Comparison of ENCODE assay signal across 8 cellular contexts in the genomic region with DNA sequence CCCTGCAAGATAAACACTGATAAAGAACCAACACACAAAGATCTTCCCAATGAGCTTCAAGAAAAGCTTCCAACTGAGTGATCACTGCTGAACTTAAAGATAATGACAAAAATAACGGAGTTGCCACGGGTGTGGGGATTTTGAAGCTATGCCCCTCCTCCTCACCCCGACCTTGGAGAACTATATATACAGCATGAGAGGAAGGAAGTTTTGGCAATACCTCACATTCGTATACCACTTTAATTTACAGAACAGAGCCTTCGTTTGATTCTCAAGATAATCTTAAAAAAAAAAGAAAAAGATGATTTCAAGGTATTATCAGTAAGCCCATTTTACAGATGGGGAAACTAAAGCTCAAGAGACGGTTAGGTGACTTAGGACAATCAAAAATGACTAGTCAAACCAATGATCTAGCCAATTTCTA. TPM values are rescaled to one million over a fixed set of nuclear protein-coding genes. Genes with fewer than 3 reads are reported as not detected.
DNase-seq lines count a peak whose midpoint lies in the region; ATAC-seq and TF ChIP-seq lines count a peak whose summit lies in the region.

No MANE protein-coding gene starts in this region.

- H3K9me3 Mint-ChIP-seq in HFFc6 (no peaks in the 10 kb centered on the region), type B pancreatic cell (no peaks in the 10 kb centered on the region)

- H3K27ac Mint-ChIP-seq in HFFc6 (peak overlapping the region; percentile 97), type B pancreatic cell (peak overlapping the region; percentile 85)

- WGBS in adipose tissue, 3 donors = 1 to 3% (median 2%) methylated on average over 6 of the region's 6 CpGs

- intact Hi-C loops in left lung (cut with DNase I) = no loop called here

- CTCF ChIA-PET in AG04450 (lab: Charles Lee) = interaction anchor here (0.7 to 0.9 kb wide), 3 partner anchors 178 to 182 kb away, joined by 3 read pairs; no protein-coding TSS in a partner anchor

- peaks cover 27 to 54% of the 10 kb centered on the region in 2 donors for H3K4me1 ChIP-seq in left lung

- H3K9me3 ChIP-seq in AG04450 (ENCODE audit: control insufficient read depth, insufficient read depth, low read length) (no peaks in the 10 kb centered on the region), left lung (no peaks in the 10 kb centered on the region)

- H3K27ac ChIP-seq in AG04450 (ENCODE audit: low read depth, low read length) (peak overlapping the region; percentile 47), adipose tissue (ENCODE audit: low read depth, low read length) (peak overlapping the region; percentile 97), left lung (peak overlapping the region; percentile 94 to 99)

- no peak for TF ChIP-seq CTCF in AG04450 (IDR thresholded peaks at IDR 0.05; ENCODE audit: low read depth, low read length)
- no peak for TF ChIP-seq CTCF in HFFc6 (IDR thresholded peaks at IDR 0.05)
- TF ChIP-seq CTCF in left lung (IDR thresholded peaks at IDR 0.05) = no peak
- TF ChIP-seq CTCF in type B pancreatic cell (conservative IDR thresholded peaks at IDR 0.05) = no peak

- H3K4me3 Mint-ChIP-seq in HFFc6 (peak overlapping the region; percentile 93), type B pancreatic cell (peak overlapping the region; percentile 86)

- H3K27me3 Mint-ChIP-seq in HFFc6 (ENCODE audit: insufficient read depth) = no peaks in the 10 kb centered on the region
- no peaks in the 10 kb centered on the region for H3K27me3 Mint-ChIP-seq in type B pancreatic cell

- H3K36me3 Mint-ChIP-seq in HFFc6 (ENCODE audit: low read depth) (peaks cover 14% of the 10 kb centered on the region), type B pancreatic cell (peaks cover 6% of the 10 kb centered on the region)

- ATAC-seq in left lung = no peak
- no peak for ATAC-seq in HG03571 (IDR thresholded peaks at IDR 0.05; ENCODE audit: unreplicated experiment)

- H3K4me3 ChIP-seq in AG04450 (ENCODE audit: low read depth, low read length) (peak overlapping the region; percentile 72), left lung (peak overlapping the region; percentile 64 to 83)

- no peak for DNase-seq in AG04450 (ENCODE audit: low read depth, low spot score)
- DNase-seq in HFFc6 = no peak
- no peak for DNase-seq in left lung
- no peak for DNase-seq in type B pancreatic cell (ENCODE audit: extremely low spot score, unreplicated experiment)
- no peak for DNase-seq in GM19240 (ENCODE audit: insufficient read length, low spot score)
- DNase-seq in activated CD8-positive, alpha-beta memory T cell treated with anti-CD3 and anti-CD28 coated beads, Interleukin-2, amount 50 U/mL, for 48 hours = no peak

- POLR2A ChIA-PET in AG04450 (lab: Yijun Ruan, JAX) = interaction anchor here (0.6 to 2.0 kb wide), 6 partner anchors 77 to 349 kb away, joined by 3 to 7 read pairs (median 4); no protein-coding TSS in a partner anchor

- no peaks in the 10 kb centered on the region for H3K27me3 ChIP-seq in AG04450 (ENCODE audit: control insufficient read depth, insufficient read depth, low read length)
- H3K27me3 ChIP-seq in left lung = no peaks in the 10 kb centered on the region

- H3K4me1 Mint-ChIP-seq in HFFc6 (ENCODE audit: low read depth) (peaks cover 48% of the 10 kb centered on the region), type B pancreatic cell (ENCODE audit: unreplicated experiment) (peaks cover 28% of the 10 kb centered on the region)

- peaks cover 0 to 18% of the 10 kb centered on the region in 2 donors for H3K36me3 ChIP-seq in left lung

RNA-seq across cellular contexts. Expression of gene NEK9, which starts 0.7 kb away (rescaled TPM):
- polyA plus RNA-seq in AG04450 (2011; rRNA removed) (72.4 and 82.3 TPM in 2 replicates), adipose tissue (10 to 100 TPM; 15.9 to 37.8 (median 33.0) TPM)
- polyA minus RNA-seq in AG04450 (2011; rRNA and poly(A)+ RNA removed) = 66.2 and 88.8 TPM in 2 replicates
- 10 to 100 TPM; 67.6 to 79.4 (median 69.4) TPM for total RNA-seq in HFFc6 (2021; fragmentation: NEBNext Ultra II Directional; extraction: Animal tissue kit (Norgen Biotek cat#: 25700))
- total RNA-seq in left lung (10 to 100 TPM; 75.8 to 77.7 TPM), type B pancreatic cell (ENCODE audit: low replicate concordance) (81.3 and 117 TPM in 2 replicates)

RNA-seq across cellular contexts. Expression of gene TMED10, which starts 50.3 kb away (rescaled TPM):
- polyA plus RNA-seq in AG04450 (2011; rRNA removed) (406 and 414 TPM in 2 replicates), adipose tissue (100 to 1,000 TPM in 2 of 3 donors, 10 to 100 TPM in 1; 73.3 to 243 (median 215) TPM)
- polyA minus RNA-seq in AG04450 (2011; rRNA and poly(A)+ RNA removed) = 438 and 494 TPM in 2 replicates
- 100 to 1,000 TPM; 370 to 494 (median 430) TPM for total RNA-seq in HFFc6 (2021; fragmentation: NEBNext Ultra II Directional; extraction: Animal tissue kit (Norgen Biotek cat#: 25700))
- total RNA-seq in left lung (100 to 1,000 TPM; 338 to 391 TPM), type B pancreatic cell (ENCODE audit: low replicate concordance) (273 and 303 TPM in 2 replicates)

RNA-seq across cellular contexts. Expression of gene ZC2HC1C, which starts 56.7 kb away (rescaled TPM):
- 0.45 and 0.73 TPM in 2 replicates for polyA plus RNA-seq in AG04450 (2011; rRNA removed)
- 0.92 and 1.00 TPM in 2 replicates for polyA minus RNA-seq in AG04450 (2011; rRNA and poly(A)+ RNA removed)
- 1 to 10 TPM in 3 of 6 experiments, under 1 TPM in 3; 0.43 to 1.4 (median 1.1) TPM for total RNA-seq in HFFc6 (2021; fragmentation: NEBNext Ultra II Directional; extraction: Animal tissue kit (Norgen Biotek cat#: 25700))
- 1 to 10 TPM in 2 of 3 donors, under 1 TPM in 1; 0.88 to 5.5 (median 3.6) TPM for polyA plus RNA-seq in adipose tissue
- 1 to 10 TPM; 3.1 to 4.6 TPM for total RNA-seq in left lung
- total RNA-seq in type B pancreatic cell (ENCODE audit: low replicate concordance) = 3.7 and 4.7 TPM in 2 replicates

Comparison
In these comparisons a context has a peak if more than half of its experiments do, and no peak if none do; other contexts are left out.
1. H3K27ac ChIP-seq: peak in every context shown above with its lines; median percentile 97 in adipose tissue; 96 in left lung; 47 in AG04450.